Comparison of ENCODE assay signal across 8 cellular contexts in genomic region chr12:50055831-50056628, GRCh38. TPM values are rescaled to one million over a fixed set of nuclear protein-coding genes. Genes with fewer than 3 reads are reported as not detected.
DNase-seq lines count a peak whose midpoint lies in the region; ATAC-seq, FAIRE-seq and TF ChIP-seq lines count a peak whose summit lies in the region.

No MANE protein-coding gene starts in this region.

- H3K36me3 ChIP-seq in KMS-11 (ENCODE audit: insufficient read depth) (no peaks in the 10 kb centered on the region), astrocyte (ENCODE audit: insufficient read depth, low read length) (no peaks in the 10 kb centered on the region), iPS-15b (ENCODE audit: control insufficient read depth, insufficient read depth, low read length) (no peaks in the 10 kb centered on the region), spleen (no peaks in the 10 kb centered on the region)

- peak overlapping the region; percentile 94 for H3K4me2 ChIP-seq in KMS-11
- peak overlapping the region; percentile 65 for H3K4me2 ChIP-seq in astrocyte (ENCODE audit: low read length)

- H3K4me1 Mint-ChIP-seq in astrocyte (ENCODE audit: low read depth, unreplicated experiment) = peaks cover 17% of the 10 kb centered on the region

- H3K79me2 ChIP-seq in KMS-11 (ENCODE audit: insufficient read depth, low read depth) (no peaks in the 10 kb centered on the region), astrocyte (ENCODE audit: insufficient read depth, low read length) (no peaks in the 10 kb centered on the region)

- peak; percentile 98 for TF ChIP-seq CTCF in KMS-11 (conservative IDR thresholded peaks at IDR 0.05; ENCODE audit: low read depth, low read length)
- TF ChIP-seq CTCF in astrocyte (IDR thresholded peaks at IDR 0.05; ENCODE audit: insufficient read depth, low read depth, low read length) = peak; percentile 95
- TF ChIP-seq CTCF in spleen (IDR thresholded peaks at IDR 0.05 in 8 of 11, conservative IDR thresholded peaks at IDR 0.05 in 3 of 11) = peak; percentile 76 to 98 (median 94)

- no peaks in the 10 kb centered on the region for H3K9me3 Mint-ChIP-seq in astrocyte (ENCODE audit: unreplicated experiment)

- H3K9ac ChIP-seq in KMS-11 (peak overlapping the region; percentile 12; the same call in 1 of the 2 replicates), astrocyte (ENCODE audit: low read length) (no peak overlapping the region), iPS-15b (ENCODE audit: low read depth, low read length) (no peak overlapping the region)

- peak overlapping the region; percentile 77 for H2AFZ ChIP-seq in KMS-11 (ENCODE audit: low read depth)
- peak overlapping the region; percentile 43 for H2AFZ ChIP-seq in astrocyte (ENCODE audit: low read depth, low read length)

- H3K4me3 ChIP-seq in KMS-11 (IDR thresholded peaks at IDR 0.05; ENCODE audit: insufficient read depth, low read depth, low read length) (no peak overlapping the region), astrocyte (ENCODE audit: insufficient read depth, low read depth, low read length) (no peak overlapping the region), iPS-15b (ENCODE audit: low read depth, low read length) (peak overlapping the region; percentile 85), spleen (peak overlapping the region in 1 of 8 donors; percentile 80)

- DNase-seq in GM03348 (ENCODE audit: low spot score) = peak; percentile 85
- DNase-seq in SW480 (ENCODE audit: low spot score) = peak; percentile 62
- DNase-seq in astrocyte (ENCODE audit: low read depth) = no peak
- DNase-seq in spleen = no peak

- WGBS in spleen, 5 donors = 7 to 8% (median 7%) methylated on average over 15 to 17 of the region's 17 CpGs

- H3K27ac Mint-ChIP-seq in astrocyte (ENCODE audit: unreplicated experiment) = no peak overlapping the region

- no peaks in the 10 kb centered on the region for H3K9me3 ChIP-seq in astrocyte (ENCODE audit: insufficient read depth, low read depth, low read length)
- no peaks in the 10 kb centered on the region for H3K9me3 ChIP-seq in iPS-15b (ENCODE audit: control insufficient read depth, insufficient read depth, low read length)
- H3K9me3 ChIP-seq in spleen = no peaks in the 10 kb centered on the region

- H3K27me3 Mint-ChIP-seq in astrocyte (ENCODE audit: low read depth, unreplicated experiment) = peaks cover 60% of the 10 kb centered on the region

- intact Hi-C loops in spleen (cut with DNase I; ENCODE audit: low total_unique reads) = loop anchor here (5.0 to 10.0 kb wide), 2 partner anchors 89 to 281 kb away; no protein-coding TSS in a partner anchor

- H3K4me1 ChIP-seq in KMS-11 (ENCODE audit: low read depth, poor library complexity, severe bottlenecking) = peaks cover 21% of the 10 kb centered on the region
- peaks cover 15% of the 10 kb centered on the region for H3K4me1 ChIP-seq in astrocyte (ENCODE audit: insufficient read depth, low read length)
- peaks cover 10% of the 10 kb centered on the region for H3K4me1 ChIP-seq in iPS-15b (ENCODE audit: control insufficient read depth, insufficient read depth, low read length)
- H3K4me1 ChIP-seq in spleen = peaks cover 7 to 45% (median 27%) of the 10 kb centered on the region in 6 donors

- FAIRE-seq in astrocyte (lab: Jason Lieb, UNC) = no peak

- no peaks in the 10 kb centered on the region for H4K20me1 ChIP-seq in KMS-11 (ENCODE audit: insufficient read depth)
- peaks cover 5% of the 10 kb centered on the region for H4K20me1 ChIP-seq in astrocyte (ENCODE audit: insufficient read depth, low read length)

- peak overlapping the region; percentile 51 for H3K4me3 Mint-ChIP-seq in astrocyte (ENCODE audit: unreplicated experiment)

- H3K27me3 ChIP-seq in KMS-11 (ENCODE audit: insufficient read depth, low read depth) (peaks cover 20% of the 10 kb centered on the region), astrocyte (ENCODE audit: insufficient read depth, low read length) (peaks cover 20% of the 10 kb centered on the region), iPS-15b (ENCODE audit: control insufficient read depth, insufficient read depth, low read length) (peaks cover 88% of the 10 kb centered on the region), spleen (replicated peaks in 1 of 7) (peaks cover 0 to 95% (median 34%) of the 10 kb centered on the region in 7 donors)

- H3K36me3 Mint-ChIP-seq in astrocyte (ENCODE audit: low read depth, unreplicated experiment) = peaks cover 8% of the 10 kb centered on the region

- no peak for TF ChIP-seq POLR2A in spleen (IDR thresholded peaks at IDR 0.05)

- ATAC-seq in GM21576 (IDR thresholded peaks at IDR 0.05; ENCODE audit: unreplicated experiment) (no peak), HG03469 (IDR thresholded peaks at IDR 0.05; ENCODE audit: unreplicated experiment) (no peak)

- H3K27ac ChIP-seq in KMS-11 (no peak overlapping the region), astrocyte (ENCODE audit: low read depth, low read length) (no peak overlapping the region), spleen (no peak overlapping the region)

RNA-seq across cellular contexts. Expression of gene ASIC1, which starts 1.4 kb away (rescaled TPM):
- total RNA-seq in astrocyte (8.1 and 8.2 TPM in 2 replicates), spleen (1 to 10 TPM in 2 of 7 donors, under 1 TPM in 5; 0.26 to 1.3 (median 0.54) TPM)
- under 1 TPM; 0.16 to 0.33 (median 0.22) TPM for polyA plus RNA-seq in spleen

RNA-seq across cellular contexts. Expression of gene SMARCD1, which starts 29.1 kb away (rescaled TPM):
- total RNA-seq in astrocyte (59.9 and 64.4 TPM in 2 replicates), spleen (10 to 100 TPM; 47.3 to 85.7 (median 60.3) TPM)
- polyA plus RNA-seq in spleen = 10 to 100 TPM; 17.4 to 25.3 (median 18.1) TPM

RNA-seq across cellular contexts. Expression of gene RACGAP1, which starts 30.7 kb away (rescaled TPM):
- 15.9 and 18.8 TPM in 2 replicates for total RNA-seq in astrocyte
- 10 to 100 TPM in 4 of 7 donors, 1 to 10 TPM in 3; 8.1 to 21.1 (median 11.3) TPM for total RNA-seq in spleen
- 1 to 10 TPM; 3.4 to 6.9 (median 5.8) TPM for polyA plus RNA-seq in spleen

RNA-seq across cellular contexts. Expression of gene GPD1, which starts 47.8 kb away (rescaled TPM):
- 0.29 and 0.59 TPM in 2 replicates for total RNA-seq in astrocyte
- under 1 TPM in 6 of 7 donors, not detected in 1; 0.13 to 0.79 (median 0.45) TPM for total RNA-seq in spleen
- polyA plus RNA-seq in spleen = under 1 TPM; 0.44 to 0.72 (median 0.48) TPM

RNA-seq across cellular contexts. Expression of gene COX14, which starts 56.0 kb away (rescaled TPM):
- 49.7 and 59.9 TPM in 2 replicates for total RNA-seq in astrocyte
- 10 to 100 TPM; 45.9 to 68.2 (median 52.7) TPM for total RNA-seq in spleen
- 100 to 1,000 TPM in 1 of 3 donors, 10 to 100 TPM in 2; 75.5 to 116 (median 81.9) TPM for polyA plus RNA-seq in spleen

Comparison
In these comparisons a context has a peak if more than half of its experiments do, and no peak if none do; other contexts are left out.
1. DNase-seq: peak in GM03348 (single experiment) and SW480 (single experiment); none in astrocyte (single experiment) and spleen (single experiment).
2. Peak in every context shown above with its lines, with median percentiles within 50 percentile points of each other: CTCF ChIP-seq.